ENCODE assay signal across 31 cellular contexts in the genomic region with DNA sequence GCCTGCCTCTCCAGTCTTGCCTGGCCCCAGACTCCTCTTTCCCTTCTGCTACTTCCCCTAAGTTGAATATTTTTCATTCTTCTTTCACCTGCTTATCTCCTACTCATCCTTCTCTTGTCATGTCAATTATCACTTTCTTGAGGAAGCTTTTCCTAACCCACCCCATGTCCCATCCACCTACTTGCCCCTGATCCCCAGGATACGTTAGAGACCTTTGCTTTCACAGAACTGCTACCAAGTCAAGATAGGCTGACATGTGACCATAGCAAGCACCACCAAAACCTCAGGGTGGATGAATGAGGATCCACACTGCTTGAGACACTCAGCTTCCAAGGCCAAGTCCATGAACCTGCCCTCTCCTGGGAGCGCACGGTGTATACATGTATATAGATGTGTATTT.
"Had no signal": no experiment of that assay in that cellular context is flagged by ENCODE, and none has a peak within 500 bp of the region (broad histone marks: within the 10 kb centered on the region; RNA-seq: fewer than 3 reads in every experiment).

No MANE protein-coding gene starts in this region.

- DNase-seq: activated B cell treated with CpG ODN at 0.5 μM for 24 hours; activated CD4-positive, alpha-beta T cell treated with anti-CD3 and anti-CD28 coated beads for 1 hour; activated CD4-positive, alpha-beta T cell treated with anti-CD3 and anti-CD28 coated beads, Interleukin-2, amount 10 ng/mL, durations not matched to agents 24 days and 14 days; activated CD4-positive, alpha-beta T cell treated with anti-CD3 and anti-CD28 coated beads, Interleukin-2, amount 50 U/mL, for 48 hours; activated CD8-positive, alpha-beta memory T cell treated with anti-CD3 and anti-CD28 coated beads, Interleukin-2, amount 10 ng/mL, durations not matched to agents 7 days and 5 days; activated effector memory CD4-positive, alpha-beta T cell treated with Interleukin-2 at 50 U/mL for 16 hours; activated naive CD4-positive, alpha-beta T cell; activated T-cell treated with anti-CD3 and anti-CD28 coated beads, Interleukin-2, amount 50 U/mL, for 24 hours; aorta; body of pancreas; cerebellar nuclear complex; MG63; MV-4-11; NCI-H1105; NCI-H1436; NCI-H1694 treated with DMSO at 0.1 percent for 48 hours; NCI-H2081; NCI-H510A treated with DMSO at 0.1 percent for 48 hours; NCI-H69; NK-92 treated with Interleukin-12 subunit alpha and Interleukin-12 subunit beta, amount 100 ng/mL, for 24 hours; OCI-M1; SIG-M5; T-cell; T-helper 2 cell; T1000 had no signal

- H3K4me2 ChIP-seq: KMS-11 had no signal

- H3K9me3 Mint-ChIP-seq: activated B cell treated with CpG ODN at 0.5 μM for 24 hours; activated CD4-positive, alpha-beta T cell treated with anti-CD3 and anti-CD28 coated beads, Interleukin-2, amount 10 ng/mL, durations not matched to agents 24 days and 14 days; activated naive CD4-positive, alpha-beta T cell treated with anti-CD3 and anti-CD28 coated beads, Interleukin-2, amount 50 U/mL, for 24 hours; activated T-cell treated with anti-CD3 and anti-CD28 coated beads, Interleukin-2, amount 50 U/mL, for 24 hours; activated T-helper 1 cell treated with anti-CD3 and anti-CD28 coated beads, Interleukin-12 subunit alpha, Interleukin-12 subunit beta, Interleukin-2, Interleukin-4 antibody, amounts not matched to agents 30 ng/mL and 10 ng/mL and 1 ng/mL, durations not matched to agents 14 hours and 24 hours and 36 hours; T-cell had no signal

- H3K9ac ChIP-seq: KMS-11 had no signal

- H3K36me3 ChIP-seq: MG63 had no signal

- H3K27me3 Mint-ChIP-seq: activated B cell treated with CpG ODN at 0.5 μM for 24 hours; activated naive CD4-positive, alpha-beta T cell treated with anti-CD3 and anti-CD28 coated beads, Interleukin-2, amount 50 U/mL, for 24 hours; activated T-cell treated with anti-CD3 and anti-CD28 coated beads, Interleukin-2, amount 50 U/mL, for 24 hours had no signal

- H3K4me1 ChIP-seq: body of pancreas had no signal

- H3K4me1 Mint-ChIP-seq: activated B cell treated with CpG ODN at 0.5 μM for 24 hours; activated CD4-positive, alpha-beta T cell treated with anti-CD3 and anti-CD28 coated beads, Interleukin-2, amount 10 ng/mL, durations not matched to agents 24 days and 14 days; activated CD8-positive, alpha-beta memory T cell treated with anti-CD3 and anti-CD28 coated beads, Interleukin-2, amount 10 ng/mL, durations not matched to agents 7 days and 5 days; activated naive CD4-positive, alpha-beta T cell treated with anti-CD3 and anti-CD28 coated beads, Interleukin-2, amount 50 U/mL, for 24 hours; T-cell had no signal

- H3K27me3 ChIP-seq: body of pancreas, MG63 had no signal

- FAIRE-seq: RCC 7860, TTC549 had no signal

- H3K4me3 ChIP-seq: body of pancreas, MG63, SK-N-MC had no signal

- H3K27ac ChIP-seq: body of pancreas, KMS-11, SK-N-MC had no signal

- H3K4me3 Mint-ChIP-seq: activated B cell treated with CpG ODN at 0.5 μM for 24 hours; activated CD4-positive, alpha-beta T cell treated with anti-CD3 and anti-CD28 coated beads, Interleukin-2, amount 10 ng/mL, durations not matched to agents 24 days and 14 days; activated CD8-positive, alpha-beta memory T cell treated with anti-CD3 and anti-CD28 coated beads, Interleukin-2, amount 10 ng/mL, durations not matched to agents 7 days and 5 days; activated naive CD4-positive, alpha-beta T cell treated with anti-CD3 and anti-CD28 coated beads, Interleukin-2, amount 50 U/mL, for 24 hours; activated T-cell treated with anti-CD3 and anti-CD28 coated beads, Interleukin-2, amount 50 U/mL, for 24 hours; activated T-helper 1 cell treated with anti-CD3 and anti-CD28 coated beads, Interleukin-12 subunit alpha, Interleukin-12 subunit beta, Interleukin-2, Interleukin-4 antibody, amounts not matched to agents 30 ng/mL and 10 ng/mL and 1 ng/mL, durations not matched to agents 14 hours and 24 hours and 36 hours; T-cell had no signal

- H3K9me3 ChIP-seq: body of pancreas, MG63 had no signal

- H3K36me3 Mint-ChIP-seq: activated CD8-positive, alpha-beta memory T cell treated with anti-CD3 and anti-CD28 coated beads, Interleukin-2, amount 10 ng/mL, durations not matched to agents 7 days and 5 days; activated naive CD4-positive, alpha-beta T cell treated with anti-CD3 and anti-CD28 coated beads, Interleukin-2, amount 50 U/mL, for 24 hours; T-cell had no signal

- H3K27ac Mint-ChIP-seq: activated B cell treated with CpG ODN at 0.5 μM for 24 hours; activated CD4-positive, alpha-beta T cell treated with anti-CD3 and anti-CD28 coated beads, Interleukin-2, amount 10 ng/mL, durations not matched to agents 24 days and 14 days; activated CD8-positive, alpha-beta memory T cell treated with anti-CD3 and anti-CD28 coated beads, Interleukin-2, amount 10 ng/mL, durations not matched to agents 7 days and 5 days; activated naive CD4-positive, alpha-beta T cell treated with anti-CD3 and anti-CD28 coated beads, Interleukin-2, amount 50 U/mL, for 24 hours; activated T-cell treated with anti-CD3 and anti-CD28 coated beads, Interleukin-2, amount 50 U/mL, for 24 hours; activated T-helper 1 cell treated with anti-CD3 and anti-CD28 coated beads, Interleukin-12 subunit alpha, Interleukin-12 subunit beta, Interleukin-2, Interleukin-4 antibody, amounts not matched to agents 30 ng/mL and 10 ng/mL and 1 ng/mL, durations not matched to agents 14 hours and 24 hours and 36 hours; T-cell had no signal
